In the genomic region with DNA sequence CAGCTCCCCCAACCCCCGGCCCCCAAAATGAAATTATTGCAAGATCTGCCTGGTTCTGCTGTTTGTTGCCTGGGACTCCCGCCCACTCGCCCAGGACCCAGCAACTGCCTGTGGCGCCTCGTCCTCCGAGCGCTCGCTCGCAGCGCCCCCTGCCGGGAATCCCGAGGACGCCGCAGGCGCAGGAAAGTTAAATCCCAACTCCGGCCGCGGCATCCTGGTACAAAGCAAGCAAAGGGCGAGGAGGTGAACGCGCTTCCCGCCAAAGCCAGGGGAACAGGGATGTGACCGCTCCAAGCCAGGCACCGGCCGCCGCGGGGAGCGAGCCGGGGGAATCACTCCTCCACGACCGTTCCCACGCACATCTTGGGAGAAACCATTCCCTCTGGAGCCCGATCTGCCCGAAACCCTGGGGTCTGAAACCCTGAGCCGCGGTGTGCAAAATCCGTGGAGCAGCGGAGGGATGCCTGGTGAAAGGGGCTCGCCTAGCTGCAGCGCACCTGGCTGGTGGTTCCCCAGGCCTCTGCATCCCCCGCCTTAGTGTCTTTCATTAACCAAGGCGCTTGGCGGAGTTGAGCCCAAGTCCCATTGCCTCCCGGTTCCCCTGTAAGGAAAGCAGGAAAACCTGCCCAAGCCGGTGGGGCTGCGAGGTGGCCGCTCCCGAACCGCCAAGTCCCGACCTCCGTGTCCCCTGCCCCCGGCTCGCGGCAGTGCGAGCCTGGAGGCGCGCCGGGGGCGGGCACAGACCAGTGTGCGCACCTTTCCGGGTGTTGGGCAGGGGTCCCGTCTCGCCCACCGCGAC, we compare ENCODE assay signal across 8 cellular contexts. TPM values are rescaled to one million over a fixed set of nuclear protein-coding genes. Genes with fewer than 3 reads are reported as not detected.
DNase-seq lines count a peak whose midpoint lies in the region; ATAC-seq and TF ChIP-seq lines count a peak whose summit lies in the region.

No MANE protein-coding gene starts in this region.

- H2AFZ ChIP-seq in smooth muscle cell (ENCODE audit: low read depth) = peak overlapping the region; percentile 78

- H3K79me2 ChIP-seq in smooth muscle cell (ENCODE audit: low read depth) = peaks cover 93% of the 10 kb centered on the region

- H3K4me3 ChIP-seq in HL-60 (replicated peaks; ENCODE audit: insufficient read depth, low read length) = no peak overlapping the region
- peak overlapping the region; percentile 96 for H3K4me3 ChIP-seq in smooth muscle cell

- intact Hi-C loops in CD4-positive, alpha-beta T cell (cut with DNase I, micrococcal nuclease) = no loop called here

- peak overlapping the region; percentile 92 for H3K4me2 ChIP-seq in smooth muscle cell

- H3K4me1 Mint-ChIP-seq in CD4-positive, alpha-beta T cell (ENCODE audit: low read depth) = peaks cover 5% of the 10 kb centered on the region

- no peaks in the 10 kb centered on the region for H3K36me3 Mint-ChIP-seq in CD4-positive, alpha-beta T cell (ENCODE audit: low read depth)

- no peaks in the 10 kb centered on the region for H3K9me3 Mint-ChIP-seq in CD4-positive, alpha-beta T cell

- ATAC-seq in CD4-positive, alpha-beta T cell (ENCODE audit: poor library complexity) = no peak

- peaks cover 46% of the 10 kb centered on the region for H3K27me3 ChIP-seq in CD4-positive, alpha-beta T cell (ENCODE audit: control insufficient read depth, insufficient read depth, low read length)
- H3K27me3 ChIP-seq in HL-60 (ENCODE audit: insufficient read depth, poor library complexity, severe bottlenecking) = peaks cover 29% of the 10 kb centered on the region
- H3K27me3 ChIP-seq in smooth muscle cell (ENCODE audit: low read depth) = no peaks in the 10 kb centered on the region

- H3K36me3 ChIP-seq in smooth muscle cell (ENCODE audit: low read depth) = peaks cover 5% of the 10 kb centered on the region

- H3K9me3 ChIP-seq in CD4-positive, alpha-beta T cell (ENCODE audit: control insufficient read depth, low read length) = no peaks in the 10 kb centered on the region
- H3K9me3 ChIP-seq in smooth muscle cell (replicated peaks; ENCODE audit: low read depth) = no peaks in the 10 kb centered on the region

- peaks cover 16% of the 10 kb centered on the region for H3K4me1 ChIP-seq in smooth muscle cell (ENCODE audit: low read depth)

- DNase-seq in CD4-positive, alpha-beta T cell = peak in 7 of 10 experiments; percentile 4 to 40 (median 10)
- DNase-seq in GM19238 (ENCODE audit: insufficient read length, low spot score) (peak; percentile 15), HL-60 (ENCODE audit: low read depth in 1 of 2, low spot score in 1 of 2) (peak in 1 of 2 experiments; percentile 19), SKM-1 (lab: John Stamatoyannopoulos, UW; ENCODE audit: unreplicated experiment) (peak; percentile 30), islet precursor cell (peak; percentile 95), smooth muscle cell (lab: John Stamatoyannopoulos, UW; ENCODE audit: unreplicated experiment) (peak; percentile 73), GDM1 (lab: John Stamatoyannopoulos, UW) (no peak)
- DNase-seq in central memory CD4-positive, alpha-beta T cell = peak; percentile 21

- peaks cover 49% of the 10 kb centered on the region for H3K27me3 Mint-ChIP-seq in CD4-positive, alpha-beta T cell

- CTCF ChIA-PET in CD4-positive, alpha-beta T cell (lab: Charles Lee) = no interaction called here

- peaks cover 50% of the 10 kb centered on the region for H4K20me1 ChIP-seq in smooth muscle cell (ENCODE audit: low read depth)

- POLR2A ChIA-PET in CD4-positive, alpha-beta T cell (lab: Charles Lee) = no interaction called here

- peak overlapping the region; percentile 65 for H3K4me3 Mint-ChIP-seq in CD4-positive, alpha-beta T cell

- WGBS in smooth muscle cell (ENCODE audit: low lambda C conversion rate) = 1% methylated on average over 65 of the region's 65 CpGs

- peaks cover 8% of the 10 kb centered on the region for H3F3A ChIP-seq in smooth muscle cell (ENCODE audit: low read depth)

- peak overlapping the region; percentile 71 for H3K9ac ChIP-seq in smooth muscle cell (ENCODE audit: low read depth)

- H3K27ac ChIP-seq in CD4-positive, alpha-beta T cell (ENCODE audit: low read depth, low read length) = no peak overlapping the region
- H3K27ac ChIP-seq in HL-60 (replicated peaks) (no peak overlapping the region), smooth muscle cell (ENCODE audit: low read depth) (peak overlapping the region; percentile 56)

- TF ChIP-seq CTCF in CD4-positive, alpha-beta T cell (IDR thresholded peaks at IDR 0.05) = peak; percentile 52
- TF ChIP-seq CTCF in HL-60 (IDR thresholded peaks at IDR 0.05; ENCODE audit: insufficient read depth, low read length) (peak; percentile 55), smooth muscle cell (IDR thresholded peaks at IDR 0.05; ENCODE audit: borderline replicate concordance, insufficient read depth, poor library complexity, severe bottlenecking) (peak; percentile 99)

- H3K27ac Mint-ChIP-seq in CD4-positive, alpha-beta T cell = no peak overlapping the region

RNA-seq across cellular contexts. Expression of a gene that starts 1.2 kb away (rescaled TPM):
- 1 to 10 TPM; 2.0 to 2.9 TPM for total RNA-seq in CD4-positive, alpha-beta T cell
- 65.1 and 67.0 TPM in 2 replicates for total RNA-seq in smooth muscle cell
- 21.6 and 34.7 TPM in 2 replicates for polyA plus RNA-seq in smooth muscle cell

Comparison
In these comparisons a context has a peak if more than half of its experiments do, and no peak if none do; other contexts are left out.
1. RNA of a gene that starts 1.2 kb away (total RNA-seq): 65.1 to 67.0 TPM in smooth muscle cell; 2.0 to 2.9 TPM in CD4-positive, alpha-beta T cell; every median in the first group is over 10 times any median in the second.
2. Peak in every context shown above with its lines, with median percentiles within 50 percentile points of each other: CTCF ChIP-seq.